ENCODE assay signal across 1 cellular context in the genomic region with DNA sequence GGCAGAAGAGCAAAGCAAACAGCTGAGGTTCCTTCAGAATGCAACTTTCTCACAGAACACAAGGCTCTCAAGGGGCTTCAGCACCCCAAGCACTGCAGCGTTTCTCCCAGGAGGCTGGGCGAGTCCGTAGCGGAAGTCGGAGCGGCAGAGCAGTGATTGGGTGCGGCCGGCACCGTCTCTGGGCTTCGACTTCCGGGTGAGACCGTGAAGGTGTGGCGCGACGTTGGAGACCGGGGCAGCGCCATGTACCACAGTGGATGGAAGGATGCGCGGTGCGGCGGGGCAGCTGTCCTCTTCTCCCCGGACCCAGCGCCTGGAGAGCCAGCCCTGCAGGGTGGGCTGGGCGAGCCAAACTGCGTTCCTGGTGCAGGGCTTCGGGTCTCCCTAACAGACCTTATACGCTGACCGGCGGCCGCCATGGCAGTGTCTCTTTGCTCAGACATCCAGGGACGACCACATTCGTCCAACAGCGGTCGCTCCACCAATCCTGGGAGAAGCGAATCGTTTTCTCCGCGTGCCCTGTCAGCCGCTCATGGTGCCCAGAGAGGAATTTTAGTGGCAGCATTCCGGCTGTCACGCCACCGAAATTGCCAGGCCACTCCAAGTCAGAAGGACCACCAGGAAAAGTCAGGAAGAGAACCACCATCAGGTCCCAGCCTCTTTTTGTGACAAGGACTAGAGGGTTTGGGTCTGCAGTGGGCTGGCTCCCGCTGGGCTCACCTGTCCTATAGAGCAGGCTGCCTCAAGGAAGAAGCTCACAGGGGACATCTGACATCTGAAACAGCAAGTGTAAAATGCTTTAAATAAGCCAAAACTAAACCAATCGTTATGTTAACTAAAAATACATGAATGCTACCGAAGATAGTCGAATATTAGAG.
A peak's percentile ranks its signal among the peaks of the same experiment; 100 is the strongest.
TF ChIP-seq lines count a peak whose summit lies in the region.

No MANE protein-coding gene starts in this region.

TF ChIP-seq in GM12878, 131 proteins besides CTCF, POLR2A, EP300 and RAD21 (continued from another document and continues in another):
- TF ChIP-seq, protein P1, sequence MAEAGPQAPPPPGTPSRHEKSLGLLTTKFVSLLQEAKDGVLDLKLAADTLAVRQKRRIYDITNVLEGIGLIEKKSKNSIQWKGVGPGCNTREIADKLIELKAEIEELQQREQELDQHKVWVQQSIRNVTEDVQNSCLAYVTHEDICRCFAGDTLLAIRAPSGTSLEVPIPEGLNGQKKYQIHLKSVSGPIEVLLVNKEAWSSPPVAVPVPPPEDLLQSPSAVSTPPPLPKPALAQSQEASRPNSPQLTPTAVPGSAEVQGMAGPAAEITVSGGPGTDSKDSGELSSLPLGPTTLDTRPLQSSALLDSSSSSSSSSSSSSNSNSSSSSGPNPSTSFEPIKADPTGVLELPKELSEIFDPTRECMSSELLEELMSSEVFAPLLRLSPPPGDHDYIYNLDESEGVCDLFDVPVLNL (IDR thresholded peaks at IDR 0.05; ENCODE audit: low read depth, low read length), result no peak
- TF ChIP-seq, protein P2, sequence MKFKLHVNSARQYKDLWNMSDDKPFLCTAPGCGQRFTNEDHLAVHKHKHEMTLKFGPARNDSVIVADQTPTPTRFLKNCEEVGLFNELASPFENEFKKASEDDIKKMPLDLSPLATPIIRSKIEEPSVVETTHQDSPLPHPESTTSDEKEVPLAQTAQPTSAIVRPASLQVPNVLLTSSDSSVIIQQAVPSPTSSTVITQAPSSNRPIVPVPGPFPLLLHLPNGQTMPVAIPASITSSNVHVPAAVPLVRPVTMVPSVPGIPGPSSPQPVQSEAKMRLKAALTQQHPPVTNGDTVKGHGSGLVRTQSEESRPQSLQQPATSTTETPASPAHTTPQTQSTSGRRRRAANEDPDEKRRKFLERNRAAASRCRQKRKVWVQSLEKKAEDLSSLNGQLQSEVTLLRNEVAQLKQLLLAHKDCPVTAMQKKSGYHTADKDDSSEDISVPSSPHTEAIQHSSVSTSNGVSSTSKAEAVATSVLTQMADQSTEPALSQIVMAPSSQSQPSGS (IDR thresholded peaks at IDR 0.05; ENCODE audit: low read length), result no peak
- TF ChIP-seq SIN3A (IDR thresholded peaks at IDR 0.05; ENCODE audit: low read depth, low read length) (0 out of 2 replicates have a peak, but pooled peaks have one; percentile 57), ZZZ3 (IDR thresholded peaks at IDR 0.05; ENCODE audit: control insufficient read depth, insufficient read length, low read depth) (no peak), BACH1 (IDR thresholded peaks at IDR 0.05; ENCODE audit: borderline replicate concordance) (no peak), SMAD1 (IDR thresholded peaks at IDR 0.05; ENCODE audit: low read depth, partially characterized antibody) (no peak), E2F8 (IDR thresholded peaks at IDR 0.05; ENCODE audit: low read depth, partially characterized antibody) (no peak), SMAD5 (IDR thresholded peaks at IDR 0.05; ENCODE audit: low read depth) (peak; percentile 78; the same call in 1 of the 2 replicates), TCF7 (IDR thresholded peaks at IDR 0.05; ENCODE audit: borderline replicate concordance) (no peak), PAX8 (IDR thresholded peaks at IDR 0.05) (no peak), ETV6 (conservative IDR thresholded peaks at IDR 0.05 in 1 of 2, IDR thresholded peaks at IDR 0.05 in 1 of 2; ENCODE audit: borderline replicate concordance in 1 of 2, low read depth in 1 of 2) (no peak), CREB1 (IDR thresholded peaks at IDR 0.05; ENCODE audit: low read depth) (peak; percentile 72), MYB (IDR thresholded peaks at IDR 0.05; ENCODE audit: borderline replicate concordance, low read depth, low read length) (no peak), SRF (IDR thresholded peaks at IDR 0.05; ENCODE audit: low read depth in 2 of 2, low read length in 2 of 2) (no peak), TCF12 (IDR thresholded peaks at IDR 0.05; ENCODE audit: low read depth, low read length) (no peak), ZBTB11 (CRISPR knock-in tag; IDR thresholded peaks at IDR 0.05) (no peak), CBX5 (IDR thresholded peaks at IDR 0.05; ENCODE audit: low read depth) (no peak), KLF5 (IDR thresholded peaks at IDR 0.05; ENCODE audit: partially characterized antibody) (no peak), CBX3 (IDR thresholded peaks at IDR 0.05; ENCODE audit: borderline replicate concordance, low read depth) (no peak), ZNF384 (IDR thresholded peaks at IDR 0.05; ENCODE audit: borderline replicate concordance, low read depth, low read length) (no peak), USF1 (IDR thresholded peaks at IDR 0.05; ENCODE audit: borderline replicate concordance, extremely low read length, insufficient read depth, low read depth, low read length) (no peak), BCLAF1 (IDR thresholded peaks at IDR 0.05) (no peak), TCF3 (IDR thresholded peaks at IDR 0.05; ENCODE audit: borderline replicate concordance, insufficient read depth, low read depth, low read length) (no peak), RBBP5 (conservative IDR thresholded peaks at IDR 0.05) (no peak)
- TF ChIP-seq, protein P3, sequence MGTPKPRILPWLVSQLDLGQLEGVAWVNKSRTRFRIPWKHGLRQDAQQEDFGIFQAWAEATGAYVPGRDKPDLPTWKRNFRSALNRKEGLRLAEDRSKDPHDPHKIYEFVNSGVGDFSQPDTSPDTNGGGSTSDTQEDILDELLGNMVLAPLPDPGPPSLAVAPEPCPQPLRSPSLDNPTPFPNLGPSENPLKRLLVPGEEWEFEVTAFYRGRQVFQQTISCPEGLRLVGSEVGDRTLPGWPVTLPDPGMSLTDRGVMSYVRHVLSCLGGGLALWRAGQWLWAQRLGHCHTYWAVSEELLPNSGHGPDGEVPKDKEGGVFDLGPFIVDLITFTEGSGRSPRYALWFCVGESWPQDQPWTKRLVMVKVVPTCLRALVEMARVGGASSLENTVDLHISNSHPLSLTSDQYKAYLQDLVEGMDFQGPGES (IDR thresholded peaks at IDR 0.05), result no peak
- TF ChIP-seq, protein P4, sequence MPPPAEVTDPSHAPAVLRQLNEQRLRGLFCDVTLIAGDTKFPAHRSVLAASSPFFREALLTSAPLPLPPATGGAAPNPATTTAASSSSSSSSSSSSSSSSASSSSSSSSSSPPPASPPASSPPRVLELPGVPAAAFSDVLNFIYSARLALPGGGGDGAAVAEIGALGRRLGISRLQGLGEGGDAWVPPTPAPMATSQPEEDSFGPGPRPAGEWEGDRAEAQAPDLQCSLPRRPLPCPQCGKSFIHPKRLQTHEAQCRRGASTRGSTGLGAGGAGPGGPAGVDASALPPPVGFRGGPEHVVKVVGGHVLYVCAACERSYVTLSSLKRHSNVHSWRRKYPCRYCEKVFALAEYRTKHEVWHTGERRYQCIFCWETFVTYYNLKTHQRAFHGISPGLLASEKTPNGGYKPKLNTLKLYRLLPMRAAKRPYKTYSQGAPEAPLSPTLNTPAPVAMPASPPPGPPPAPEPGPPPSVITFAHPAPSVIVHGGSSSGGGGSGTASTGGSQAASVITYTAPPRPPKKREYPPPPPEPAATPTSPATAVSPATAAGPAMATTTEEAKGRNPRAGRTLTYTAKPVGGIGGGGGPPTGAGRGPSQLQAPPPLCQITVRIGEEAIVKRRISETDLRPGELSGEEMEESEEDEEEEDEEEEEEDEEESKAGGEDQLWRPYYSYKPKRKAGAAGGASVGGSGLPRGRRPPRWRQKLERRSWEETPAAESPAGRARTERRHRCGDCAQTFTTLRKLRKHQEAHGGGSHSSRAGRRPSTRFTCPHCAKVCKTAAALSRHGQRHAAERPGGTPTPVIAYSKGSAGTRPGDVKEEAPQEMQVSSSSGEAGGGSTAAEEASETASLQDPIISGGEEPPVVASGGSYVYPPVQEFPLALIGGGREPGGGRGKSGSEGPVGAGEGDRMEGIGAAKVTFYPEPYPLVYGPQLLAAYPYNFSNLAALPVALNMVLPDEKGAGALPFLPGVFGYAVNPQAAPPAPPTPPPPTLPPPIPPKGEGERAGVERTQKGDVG (CRISPR knock-in tag; IDR thresholded peaks at IDR 0.05), result no peak
- TF ChIP-seq, protein P5, sequence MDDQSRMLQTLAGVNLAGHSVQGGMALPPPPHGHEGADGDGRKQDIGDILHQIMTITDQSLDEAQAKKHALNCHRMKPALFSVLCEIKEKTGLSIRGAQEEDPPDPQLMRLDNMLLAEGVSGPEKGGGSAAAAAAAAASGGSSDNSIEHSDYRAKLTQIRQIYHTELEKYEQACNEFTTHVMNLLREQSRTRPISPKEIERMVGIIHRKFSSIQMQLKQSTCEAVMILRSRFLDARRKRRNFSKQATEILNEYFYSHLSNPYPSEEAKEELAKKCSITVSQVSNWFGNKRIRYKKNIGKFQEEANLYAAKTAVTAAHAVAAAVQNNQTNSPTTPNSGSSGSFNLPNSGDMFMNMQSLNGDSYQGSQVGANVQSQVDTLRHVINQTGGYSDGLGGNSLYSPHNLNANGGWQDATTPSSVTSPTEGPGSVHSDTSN (IDR thresholded peaks at IDR 0.05; ENCODE audit: insufficient replicate concordance, low read depth, low read length), result no peak
- TF ChIP-seq, protein P6, sequence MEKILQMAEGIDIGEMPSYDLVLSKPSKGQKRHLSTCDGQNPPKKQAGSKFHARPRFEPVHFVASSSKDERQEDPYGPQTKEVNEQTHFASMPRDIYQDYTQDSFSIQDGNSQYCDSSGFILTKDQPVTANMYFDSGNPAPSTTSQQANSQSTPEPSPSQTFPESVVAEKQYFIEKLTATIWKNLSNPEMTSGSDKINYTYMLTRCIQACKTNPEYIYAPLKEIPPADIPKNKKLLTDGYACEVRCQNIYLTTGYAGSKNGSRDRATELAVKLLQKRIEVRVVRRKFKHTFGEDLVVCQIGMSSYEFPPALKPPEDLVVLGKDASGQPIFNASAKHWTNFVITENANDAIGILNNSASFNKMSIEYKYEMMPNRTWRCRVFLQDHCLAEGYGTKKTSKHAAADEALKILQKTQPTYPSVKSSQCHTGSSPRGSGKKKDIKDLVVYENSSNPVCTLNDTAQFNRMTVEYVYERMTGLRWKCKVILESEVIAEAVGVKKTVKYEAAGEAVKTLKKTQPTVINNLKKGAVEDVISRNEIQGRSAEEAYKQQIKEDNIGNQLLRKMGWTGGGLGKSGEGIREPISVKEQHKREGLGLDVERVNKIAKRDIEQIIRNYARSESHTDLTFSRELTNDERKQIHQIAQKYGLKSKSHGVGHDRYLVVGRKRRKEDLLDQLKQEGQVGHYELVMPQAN (conservative IDR thresholded peaks at IDR 0.05), result no peak
